15 cellular contexts compared by ENCODE assay signal in the genomic region with DNA sequence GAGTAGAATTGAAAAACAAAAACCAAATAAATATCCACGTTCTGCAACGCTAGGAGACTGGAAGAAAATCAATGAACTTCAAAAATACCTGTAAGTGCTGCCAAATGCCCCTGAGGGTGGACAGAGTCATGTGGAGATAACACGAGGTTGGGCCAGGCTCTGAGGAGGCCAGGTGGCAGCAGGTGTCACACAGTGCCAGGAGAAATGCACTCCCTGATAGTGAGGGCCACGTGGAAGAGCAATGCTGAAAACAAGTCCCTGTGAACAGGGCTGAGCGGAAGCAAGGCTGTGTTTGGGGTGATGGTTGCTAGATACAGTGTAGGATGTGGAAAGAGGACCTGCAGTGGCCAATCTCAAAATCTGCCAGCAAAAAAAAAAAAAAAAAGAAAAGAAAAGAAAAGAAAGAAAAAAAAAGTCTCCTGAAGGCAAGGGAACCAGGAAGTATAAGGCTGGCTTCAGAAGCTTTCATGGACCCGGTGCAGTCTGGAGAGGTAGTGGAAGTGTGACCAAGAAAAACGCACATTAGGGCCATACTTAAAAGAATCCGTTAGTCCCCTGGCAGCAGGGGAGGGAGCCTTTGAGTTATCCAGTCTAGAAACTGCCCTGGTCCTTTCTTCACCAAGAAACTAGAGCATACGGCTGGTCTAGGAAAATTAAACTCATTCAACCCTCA. TPM values are rescaled to one million over a fixed set of nuclear protein-coding genes. Genes with fewer than 3 reads are reported as not detected.
"Had no signal": no experiment of that assay in that cellular context is flagged by ENCODE, and none has a peak within 500 bp of the region (broad histone marks: within the 10 kb centered on the region; RNA-seq: fewer than 3 reads in every experiment).

No MANE protein-coding gene starts in this region.

- ATAC-seq: activated CD8-positive, alpha-beta T cell treated with anti-CD3 and anti-CD28 coated beads for 36 hours; activated naive CD8-positive, alpha-beta T cell treated with anti-CD3 and anti-CD28 coated beads, Interleukin-2, amount 50 U/mL, for 24 hours; gastrocnemius medialis had no signal

- H3K36me3 ChIP-seq: ascending aorta, gastrocnemius medialis, left ventricle myocardium inferior, vagina had no signal

- DNase-seq: activated CD8-positive, alpha-beta memory T cell treated with anti-CD3 and anti-CD28 coated beads, Interleukin-2, amount 50 U/mL, for 4 hours; activated CD8-positive, alpha-beta T cell treated with anti-CD3 and anti-CD28 coated beads for 36 hours; activated naive CD8-positive, alpha-beta T cell treated with anti-CD3 and anti-CD28 coated beads, Interleukin-2, amount 50 U/mL, for 24 hours; effector memory CD4-positive, alpha-beta T cell; gastrocnemius medialis; left ventricle myocardium inferior; retina; tibial artery had no signal

- H3K4me3 Mint-ChIP-seq: activated CD8-positive, alpha-beta T cell treated with anti-CD3 and anti-CD28 coated beads for 36 hours; activated naive CD8-positive, alpha-beta T cell treated with anti-CD3 and anti-CD28 coated beads, Interleukin-2, amount 50 U/mL, for 24 hours had no signal

- H3K27ac ChIP-seq: ascending aorta, cardiac muscle cell, epithelial cell of prostate, gastrocnemius medialis, left ventricle myocardium inferior, skin epidermis, tibial artery, vagina had no signal

- H3K9me3 ChIP-seq: ascending aorta, gastrocnemius medialis, left ventricle myocardium inferior, tibial artery, vagina had no signal

- H3K4me1 ChIP-seq: ascending aorta, gastrocnemius medialis, tibial artery had no signal

- H3K27me3 ChIP-seq: ascending aorta, cardiac muscle cell, gastrocnemius medialis, tibial artery, vagina had no signal

- H3K27me3 Mint-ChIP-seq: activated CD8-positive, alpha-beta T cell treated with anti-CD3 and anti-CD28 coated beads for 36 hours; activated naive CD8-positive, alpha-beta T cell treated with anti-CD3 and anti-CD28 coated beads, Interleukin-2, amount 50 U/mL, for 24 hours had no signal

- H3K9me3 Mint-ChIP-seq: activated CD8-positive, alpha-beta T cell treated with anti-CD3 and anti-CD28 coated beads for 36 hours; activated naive CD8-positive, alpha-beta T cell treated with anti-CD3 and anti-CD28 coated beads, Interleukin-2, amount 50 U/mL, for 24 hours had no signal

- H3K27ac Mint-ChIP-seq: activated CD8-positive, alpha-beta T cell treated with anti-CD3 and anti-CD28 coated beads for 36 hours; activated naive CD8-positive, alpha-beta T cell treated with anti-CD3 and anti-CD28 coated beads, Interleukin-2, amount 50 U/mL, for 24 hours had no signal

- H3K4me3 ChIP-seq: ascending aorta, cardiac muscle cell, gastrocnemius medialis, left ventricle myocardium inferior, skin epidermis, tibial artery, vagina had no signal

- FAIRE-seq: keratinocyte had no signal

RNA-seq across cellular contexts. Expression of gene SLC45A2, which starts 41.7 kb away (rescaled TPM):
- total RNA-seq: activated CD8-positive, alpha-beta T cell treated with anti-CD3 and anti-CD28 coated beads for 36 hours; ascending aorta; cardiac muscle cell; gastrocnemius medialis; left ventricle myocardium inferior; mesenteric fat pad; vagina had no signal
